19 cellular contexts compared by ENCODE assay signal in genomic region chr16:1639840-1640239, GRCh38. TPM values are rescaled to one million over a fixed set of nuclear protein-coding genes. Genes with fewer than 3 reads are reported as not detected.
A peak's percentile ranks its signal among the peaks of the same experiment; 100 is the strongest.
DNase-seq lines count a peak whose midpoint lies in the region; ATAC-seq and TF ChIP-seq lines count a peak whose summit lies in the region.
"Had no signal": no experiment of that assay in that cellular context is flagged by ENCODE, and none has a peak within 500 bp of the region (broad histone marks: within the 10 kb centered on the region; RNA-seq: fewer than 3 reads in every experiment).

No MANE protein-coding gene starts in this region.

- CTCF ChIA-PET in Caco-2 (lab: Charles Lee) = interaction anchor here (0.6 kb wide), 2 partner anchors 39 to 294 kb away, joined by 3 to 6 read pairs; no protein-coding TSS in a partner anchor

- no peaks in the 10 kb centered on the region for H3K9me3 Mint-ChIP-seq in activated T-helper 17 cell treated with anti-CD3 and anti-CD28 coated beads, Interleukin-2, amount 50 U/mL, for 72 hours
- H3K9me3 Mint-ChIP-seq in immature natural killer cell (no peaks in the 10 kb centered on the region), nephron progenitor cell (no peaks in the 10 kb centered on the region), Caco-2 (ENCODE audit: unreplicated experiment) (no peaks in the 10 kb centered on the region)
- H3K9me3 Mint-ChIP-seq: IgD-negative memory B cell had no signal

- POLR2A ChIA-PET in Caco-2 (lab: Charles Lee) = no interaction called here

- peaks cover 79 to 96% (median 89%) of the 10 kb centered on the region in 11 experiments for H3K36me3 ChIP-seq in BLaER1 treated with 17β-estradiol and CSF1 and Interleukin-3, amounts not matched to agents 10 nM and 100 nM
- H3K36me3 ChIP-seq in Caco-2 (ENCODE audit: control insufficient read depth, insufficient read depth, low read length) = peaks cover 2% of the 10 kb centered on the region

- H3K27me3 ChIP-seq in BLaER1 treated with 17β-estradiol and CSF1 and Interleukin-3, amounts not matched to agents 10 nM and 100 nM = no peaks in the 10 kb centered on the region
- no peaks in the 10 kb centered on the region for H3K27me3 ChIP-seq in Caco-2 (replicated peaks; ENCODE audit: control insufficient read depth, insufficient read depth, low read length)

- peaks cover 33 to 77% (median 60%) of the 10 kb centered on the region in 10 experiments for H3K4me1 ChIP-seq in BLaER1 treated with 17β-estradiol and CSF1 and Interleukin-3, amounts not matched to agents 10 nM and 100 nM
- 0 out of 2 replicates have a peak, but pooled peaks cover 7% of the 10 kb centered on the region for H3K4me1 ChIP-seq in Caco-2

- ATAC-seq in activated T-helper 17 cell treated with anti-CD3 and anti-CD28 coated beads, Interleukin-2, amount 50 U/mL, for 72 hours (replicated peaks) = no peak

- TF ChIP-seq CTCF in nephron progenitor cell (IDR thresholded peaks at IDR 0.05) = no peak
- no peak for TF ChIP-seq CTCF in Caco-2 (IDR thresholded peaks at IDR 0.05; ENCODE audit: insufficient read depth in 1 of 2, low read depth in 1 of 2, low read length in 1 of 2, severe bottlenecking in 1 of 2, unreplicated experiment in 1 of 2)

- H3K4me2 ChIP-seq in BLaER1 treated with 17β-estradiol and CSF1 and Interleukin-3, amounts not matched to agents 10 nM and 100 nM = peak overlapping the region; percentile 76 to 96 (median 83)
- H3K4me2 ChIP-seq: KMS-11 had no signal

- peak overlapping the region; percentile 55 for H3K27ac Mint-ChIP-seq in activated T-helper 17 cell treated with anti-CD3 and anti-CD28 coated beads, Interleukin-2, amount 50 U/mL, for 72 hours
- H3K27ac Mint-ChIP-seq in immature natural killer cell (peak overlapping the region; percentile 84 to 92 (median 89)), nephron progenitor cell (peak overlapping the region; percentile 78), Caco-2 (ENCODE audit: unreplicated experiment) (no peak overlapping the region)
- H3K27ac Mint-ChIP-seq: B cell, IgD-negative memory B cell had no signal

- no peak for DNase-seq in immature natural killer cell
- no peak for DNase-seq in nephron progenitor cell
- no peak for DNase-seq in COR-L47 (lab: John Stamatoyannopoulos, UW)
- DNase-seq in RPMI8226 = no peak
- no peak for DNase-seq in Caco-2
- DNase-seq: DMS 273 treated with DMSO at 0.1 percent for 48 hours, DMS79 treated with DMSO at 0.1 percent for 48 hours, MM.1S, NCI-H2029 treated with DMSO at 0.1 percent for 48 hours, NCI-H446 treated with DMSO at 0.1 percent for 48 hours, NCI-H526, SIG-M5 had no signal

- peak overlapping the region in 4 of 10 experiments; percentile 6 to 36 (median 22); a peak in 3 of 20 replicates for H3K4me3 ChIP-seq in BLaER1 treated with 17β-estradiol and CSF1 and Interleukin-3, amounts not matched to agents 10 nM and 100 nM
- H3K4me3 ChIP-seq in Caco-2 (ENCODE audit: low read depth, low read length) = no peak overlapping the region
- H3K4me3 ChIP-seq: SK-N-MC had no signal

- H3K27ac ChIP-seq in BLaER1 treated with 17β-estradiol and CSF1 and Interleukin-3, amounts not matched to agents 10 nM and 100 nM = peak overlapping the region in 8 of 11 experiments; percentile 4 to 68 (median 43); a peak in 14 of 22 replicates
- H3K27ac ChIP-seq: HL-60, KMS-11, SK-N-MC had no signal

- H3K36me3 Mint-ChIP-seq in activated T-helper 17 cell treated with anti-CD3 and anti-CD28 coated beads, Interleukin-2, amount 50 U/mL, for 72 hours (ENCODE audit: low read depth) = peaks cover 77% of the 10 kb centered on the region
- peaks cover 15 to 29% (median 28%) of the 10 kb centered on the region in 3 donors for H3K36me3 Mint-ChIP-seq in immature natural killer cell
- H3K36me3 Mint-ChIP-seq in nephron progenitor cell (ENCODE audit: low read depth) = peaks cover 80% of the 10 kb centered on the region
- H3K36me3 Mint-ChIP-seq in Caco-2 (ENCODE audit: insufficient read depth, unreplicated experiment) = peaks cover 43% of the 10 kb centered on the region

- H3K27me3 Mint-ChIP-seq in activated T-helper 17 cell treated with anti-CD3 and anti-CD28 coated beads, Interleukin-2, amount 50 U/mL, for 72 hours = no peaks in the 10 kb centered on the region
- peaks cover 0 to 4% (median 2%) of the 10 kb centered on the region in 3 donors for H3K27me3 Mint-ChIP-seq in immature natural killer cell (ENCODE audit: low read depth in 3 of 3)
- H3K27me3 Mint-ChIP-seq in nephron progenitor cell (ENCODE audit: low read depth, poor library complexity) = peaks cover 5% of the 10 kb centered on the region
- no peaks in the 10 kb centered on the region for H3K27me3 Mint-ChIP-seq in Caco-2 (ENCODE audit: insufficient read depth, unreplicated experiment)
- H3K27me3 Mint-ChIP-seq: B cell, IgD-negative memory B cell had no signal

- H3K9ac ChIP-seq in BLaER1 treated with 17β-estradiol and CSF1 and Interleukin-3, amounts not matched to agents 10 nM and 100 nM = peak overlapping the region in 10 of 11 experiments; percentile 3 to 62 (median 42); a peak in 11 of 22 replicates
- H3K9ac ChIP-seq: KMS-11 had no signal

- no peak overlapping the region for H3K4me3 Mint-ChIP-seq in activated T-helper 17 cell treated with anti-CD3 and anti-CD28 coated beads, Interleukin-2, amount 50 U/mL, for 72 hours
- peak overlapping the region; percentile 76 to 94 (median 78) for H3K4me3 Mint-ChIP-seq in immature natural killer cell
- H3K4me3 Mint-ChIP-seq in nephron progenitor cell = no peak overlapping the region
- H3K4me3 Mint-ChIP-seq in Caco-2 (ENCODE audit: unreplicated experiment) = no peak overlapping the region
- H3K4me3 Mint-ChIP-seq: B cell, IgD-negative memory B cell had no signal

- H3K9me3 ChIP-seq in BLaER1 treated with 17β-estradiol and CSF1 and Interleukin-3, amounts not matched to agents 10 nM and 100 nM (replicated peaks in 1 of 11) = no peaks in the 10 kb centered on the region
- no peaks in the 10 kb centered on the region for H3K9me3 ChIP-seq in Caco-2

- no TSS peak for BruUV-seq in Caco-2 (replicated peaks; lab: Mats Ljungman, UMichigan)

- peaks cover 5% of the 10 kb centered on the region for H3K4me1 Mint-ChIP-seq in activated T-helper 17 cell treated with anti-CD3 and anti-CD28 coated beads, Interleukin-2, amount 50 U/mL, for 72 hours
- H3K4me1 Mint-ChIP-seq in immature natural killer cell (peaks cover 69 to 71% of the 10 kb centered on the region in 2 donors), nephron progenitor cell (peaks cover 15% of the 10 kb centered on the region), Caco-2 (ENCODE audit: low read depth, unreplicated experiment) (peaks cover 14% of the 10 kb centered on the region)

- peaks cover 0 to 71% (median 20%) of the 10 kb centered on the region in 11 experiments; a peak in 15 of 22 replicates for H4K20me1 ChIP-seq in BLaER1 treated with 17β-estradiol and CSF1 and Interleukin-3, amounts not matched to agents 10 nM and 100 nM

- intact Hi-C loops in Caco-2 (cut with micrococcal nuclease; ENCODE audit: unreplicated experiment) = no loop called here

RNA-seq across cellular contexts. Expression of gene CRAMP1, which starts 27.7 kb away (rescaled TPM):
- 10 to 100 TPM; 12.0 to 20.6 TPM for total RNA-seq in activated T-helper 17 cell treated with anti-CD3 and anti-CD28 coated beads, Interleukin-2, amount 50 U/mL, for 72 hours
- polyA plus RNA-seq in immature natural killer cell = 10 to 100 TPM in 1 of 3 donors, 1 to 10 TPM in 2; 1.4 to 11.5 (median 2.8) TPM
- 24.7 and 27.3 TPM in 2 replicates for total RNA-seq in Caco-2 (2022)

RNA-seq across cellular contexts. Expression of gene IFT140, which starts 28.0 kb away (rescaled TPM):
- total RNA-seq in activated T-helper 17 cell treated with anti-CD3 and anti-CD28 coated beads, Interleukin-2, amount 50 U/mL, for 72 hours = 10 to 100 TPM; 11.9 to 19.9 TPM
- polyA plus RNA-seq in immature natural killer cell = 1 to 10 TPM in 2 of 3 donors, not detected in 1; 1.5 to 2.0 TPM
- total RNA-seq in Caco-2 (2022) = 16.0 and 16.2 TPM in 2 replicates

RNA-seq across cellular contexts. Expression of gene JPT2, which starts 38.2 kb away (rescaled TPM):
- 10 to 100 TPM; 55.9 to 85.1 TPM for total RNA-seq in activated T-helper 17 cell treated with anti-CD3 and anti-CD28 coated beads, Interleukin-2, amount 50 U/mL, for 72 hours
- 10 to 100 TPM in 1 of 3 donors, 1 to 10 TPM in 2; 7.9 to 14.0 (median 8.3) TPM for polyA plus RNA-seq in immature natural killer cell
- 170 and 178 TPM in 2 replicates for total RNA-seq in Caco-2 (2022)

Comparison
In these comparisons a context has a peak if more than half of its experiments do, and no peak if none do; other contexts are left out.
1. H3K4me3 Mint-ChIP-seq: peak in immature natural killer cell (5 of 5); none in activated T-helper 17 cell treated with anti-CD3 and anti-CD28 coated beads, Interleukin-2, amount 50 U/mL, for 72 hours (single experiment), nephron progenitor cell (single experiment) and Caco-2 (single experiment).